In genomic region chr4:75031746-75032145, GRCh38 we compare ENCODE assay signal across 19 cellular contexts.
"Had no signal": no experiment of that assay in that cellular context is flagged by ENCODE, and none has a peak within 500 bp of the region (broad histone marks: within the 10 kb centered on the region; RNA-seq: fewer than 3 reads in every experiment).

No MANE protein-coding gene starts in this region.

- H3K36me3 ChIP-seq: lower lobe of right lung, neutrophil, spleen, tibial nerve had no signal

- H3K27ac ChIP-seq: lower lobe of right lung, neutrophil, spleen, tibial nerve had no signal

- FAIRE-seq: colon had no signal

- H3K9me3 ChIP-seq: lower lobe of right lung, neutrophil, spleen, tibial nerve had no signal

- H3K4me3 ChIP-seq: lower lobe of right lung, spleen, tibial nerve had no signal

- DNase-seq: cerebellar nuclear complex; effector CD4-positive, alpha-beta T cell; endodermal cell; foreskin melanocyte; head of caudate nucleus; hippocampal formation; lower lobe of right lung; midbrain; naive thymus-derived CD4-positive, alpha-beta T cell; posterior cingulate gyrus; spleen; stimulated activated CD4-positive, alpha-beta T cell treated with anti-CD3 and anti-CD28 coated beads, Interleukin-15, amount 100 ng/mL, for 24 hours; stimulated activated CD4-positive, alpha-beta T cell treated with anti-CD3 and anti-CD28 coated beads, Interleukin-1b, Interleukin-23, amount 100 ng/mL, for 48 hours; stimulated activated CD4-positive, alpha-beta T cell treated with anti-CD3 and anti-CD28 coated beads, Interleukin-4, amount 100 ng/mL, for 24 hours had no signal

- H3K4me1 ChIP-seq: tibial nerve had no signal

- H3K27me3 ChIP-seq: neutrophil, spleen, tibial nerve had no signal

- ATAC-seq: lower lobe of right lung; naive thymus-derived CD4-positive, alpha-beta T cell; sciatic nerve; stimulated activated memory B cell treated with anti-CD40 and anti-IgM and Interleukin-4, amounts not matched to agents 10 μg/mL and 1 μg/mL and 100 μg/mL, for 72 hours had no signal
